Comparison of ENCODE assay signal across 8 cellular contexts in the genomic region with DNA sequence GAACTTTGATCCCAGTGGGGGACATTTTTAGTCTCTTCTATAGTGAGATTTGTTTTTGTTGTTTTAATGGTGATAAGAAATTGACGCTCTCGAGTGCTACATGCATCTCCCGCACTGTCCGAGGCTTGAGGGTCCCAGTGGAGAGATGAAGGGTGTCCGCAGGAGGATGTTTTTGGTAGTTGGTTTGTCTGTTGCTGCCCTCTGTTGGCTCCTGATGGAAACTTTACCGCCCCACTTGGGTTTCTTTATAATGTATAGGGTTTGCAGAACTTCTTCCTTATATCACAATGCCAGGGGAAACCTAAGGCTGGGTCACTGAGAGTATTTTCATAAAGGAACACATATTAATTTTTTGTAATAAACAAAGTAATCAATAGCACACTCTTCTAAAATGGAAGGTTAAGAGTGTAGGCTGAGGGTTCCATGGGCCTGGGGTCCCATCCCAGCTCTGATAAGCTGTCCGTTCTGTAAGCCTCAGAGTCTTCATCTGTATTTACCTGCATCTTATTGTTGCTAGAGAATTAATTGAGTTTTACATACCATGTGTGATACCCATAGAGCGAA.
DNase-seq lines count a peak whose midpoint lies in the region; ATAC-seq and TF ChIP-seq lines count a peak whose summit lies in the region.
"Had no signal": no experiment of that assay in that cellular context is flagged by ENCODE, and none has a peak within 500 bp of the region (broad histone marks: within the 10 kb centered on the region; RNA-seq: fewer than 3 reads in every experiment).

No MANE protein-coding gene starts in this region.

- H3K27me3 ChIP-seq in lower lobe of right lung (ENCODE audit: low read depth), result no peaks in the 10 kb centered on the region
- H3K27me3 ChIP-seq in CD8-positive, alpha-beta T cell (ENCODE audit: insufficient read depth, low read length), result no peaks in the 10 kb centered on the region

- no peak overlapping the region for H3K27ac ChIP-seq in lower lobe of right lung
- no peak overlapping the region for H3K27ac ChIP-seq in CD8-positive, alpha-beta T cell (ENCODE audit: low read depth, low read length)
- H3K27ac ChIP-seq: thoracic aorta had no signal

- intact Hi-C loops in lower lobe of right lung (cut with DNase I), result loop anchor here (10.0 kb wide), 1 partner anchor 354 kb away; no protein-coding TSS in a partner anchor
- intact Hi-C loops in CD8-positive, alpha-beta T cell (cut with DNase I, micrococcal nuclease), result loop anchor here (2.0 to 5.0 kb wide), 2 partner anchors 224 to 356 kb away; no protein-coding TSS in a partner anchor

- TF ChIP-seq CTCF in GM10266 (IDR thresholded peaks at IDR 0.05; ENCODE audit: control insufficient read depth, insufficient read depth, low read depth, missing control alignments), result peak; percentile 32
- peak; percentile 73 for TF ChIP-seq CTCF in astrocyte of the cerebellum (IDR thresholded peaks at IDR 0.05; ENCODE audit: low read depth, low read length, missing control alignments)
- TF ChIP-seq CTCF in lower lobe of right lung (IDR thresholded peaks at IDR 0.05), result peak; percentile 42
- no peak for TF ChIP-seq CTCF in CD8-positive, alpha-beta T cell (IDR thresholded peaks at IDR 0.05)

- ATAC-seq in lower lobe of right lung (peak in 1 of 2 donors; percentile 53), HG03045 (IDR thresholded peaks at IDR 0.05; ENCODE audit: unreplicated experiment) (no peak)
- no peak for ATAC-seq in CD8-positive, alpha-beta T cell

- peak; percentile 25 for DNase-seq in GM10266 (ENCODE audit: extremely low spot score)
- DNase-seq in HuH-7 (ENCODE audit: low spot score), result peak; percentile 3
- DNase-seq in astrocyte of the cerebellum (ENCODE audit: low read depth), result no peak
- DNase-seq in lower lobe of right lung, result no peak
- no peak for DNase-seq in CD8-positive, alpha-beta T cell
- no peak for DNase-seq in cerebellar nuclear complex (lab: John Stamatoyannopoulos, UW)

- POLR2A ChIA-PET in CD8-positive, alpha-beta T cell (lab: Charles Lee), result no interaction called here

- H3K36me3 ChIP-seq in lower lobe of right lung, result no peaks in the 10 kb centered on the region
- no peaks in the 10 kb centered on the region for H3K36me3 ChIP-seq in CD8-positive, alpha-beta T cell (ENCODE audit: insufficient read depth, low read length)
- H3K36me3 ChIP-seq: thoracic aorta had no signal

- H3K4me3 Mint-ChIP-seq in CD8-positive, alpha-beta T cell, result no peak overlapping the region

- H3K36me3 Mint-ChIP-seq in CD8-positive, alpha-beta T cell, result no peaks in the 10 kb centered on the region

- H3K4me3 ChIP-seq in astrocyte of the cerebellum (ENCODE audit: low read depth, low read length) (no peak overlapping the region), lower lobe of right lung (no peak overlapping the region)
- no peak overlapping the region for H3K4me3 ChIP-seq in CD8-positive, alpha-beta T cell (ENCODE audit: low read depth, low read length)
- H3K4me3 ChIP-seq: thoracic aorta had no signal

- no peak overlapping the region for H3K27ac Mint-ChIP-seq in CD8-positive, alpha-beta T cell

- in situ Hi-C loops in astrocyte of the cerebellum (cut with HindIII; ENCODE audit: low sequenced_read_pairs), result no loop called here

- CTCF ChIA-PET in CD8-positive, alpha-beta T cell (lab: Charles Lee), result no interaction called here

- H3K4me1 Mint-ChIP-seq in CD8-positive, alpha-beta T cell (ENCODE audit: low read depth), result no peaks in the 10 kb centered on the region

- H3K9me3 Mint-ChIP-seq in CD8-positive, alpha-beta T cell, result no peaks in the 10 kb centered on the region

- no peaks in the 10 kb centered on the region for H3K9me3 ChIP-seq in lower lobe of right lung
- H3K9me3 ChIP-seq in CD8-positive, alpha-beta T cell (ENCODE audit: low read length), result no peaks in the 10 kb centered on the region
- H3K9me3 ChIP-seq: thoracic aorta had no signal

- H3K27me3 Mint-ChIP-seq in CD8-positive, alpha-beta T cell (ENCODE audit: low read depth), result no peaks in the 10 kb centered on the region

- H3K4me1 ChIP-seq in lower lobe of right lung, result no peaks in the 10 kb centered on the region
- no peaks in the 10 kb centered on the region for H3K4me1 ChIP-seq in CD8-positive, alpha-beta T cell (ENCODE audit: insufficient read depth, low read length)

Comparison
In these comparisons a context has a peak if more than half of its experiments do, and no peak if none do; other contexts are left out.
1. DNase-seq: peak in GM10266 (single experiment) and HuH-7 (single experiment); none in astrocyte of the cerebellum (single experiment), lower lobe of right lung (single experiment), CD8-positive, alpha-beta T cell (0 of 7) and cerebellar nuclear complex (0 of 2).